Comparison of ENCODE assay signal across 8 cellular contexts in the genomic region with DNA sequence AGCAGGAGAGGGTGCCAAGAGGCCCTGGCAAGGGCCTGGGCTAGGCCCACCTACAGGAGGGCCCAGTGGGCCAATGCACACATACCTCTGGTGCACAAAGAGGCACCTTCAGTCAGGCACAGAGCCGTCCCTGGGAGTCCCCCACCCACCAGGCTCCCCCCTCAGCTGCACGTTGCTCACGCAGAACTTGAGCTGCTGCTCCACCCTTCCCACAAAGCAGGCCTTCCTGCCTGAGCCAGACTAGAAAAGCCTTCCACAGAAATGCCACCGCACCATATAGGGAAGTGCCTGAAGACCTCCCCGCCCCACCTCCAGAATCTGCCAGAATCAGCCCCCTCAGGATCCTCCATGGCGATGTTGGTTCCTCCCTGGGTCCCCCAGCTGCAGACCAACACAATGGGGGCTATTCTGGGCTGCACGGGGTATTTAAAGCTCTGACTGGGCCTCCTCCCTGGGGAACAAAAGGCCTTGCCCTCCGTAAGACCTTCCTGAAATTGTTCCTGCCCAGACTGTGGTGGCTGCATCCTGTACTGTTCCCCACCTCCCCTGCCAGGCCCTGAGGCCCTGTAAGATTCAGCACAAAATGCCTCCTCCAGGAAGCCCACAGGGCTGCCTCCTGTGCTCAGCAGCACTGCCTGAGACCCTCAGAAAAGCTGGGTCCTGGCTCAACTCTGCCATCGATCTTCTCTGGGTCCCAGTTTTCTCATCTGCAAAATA. TPM values are rescaled to one million over a fixed set of nuclear protein-coding genes. Genes with fewer than 3 reads are reported as not detected.
DNase-seq lines count a peak whose midpoint lies in the region; ATAC-seq, FAIRE-seq and TF ChIP-seq lines count a peak whose summit lies in the region.

No MANE protein-coding gene starts in this region.

- no peaks in the 10 kb centered on the region for H3K27me3 ChIP-seq in psoas muscle (ENCODE audit: insufficient read depth in 3 of 3, low read length in 2 of 3)
- H3K27me3 ChIP-seq in MG63, result no peaks in the 10 kb centered on the region

- H3K9me3 Mint-ChIP-seq in WTC11, result no peaks in the 10 kb centered on the region

- CTCF ChIA-PET in WTC11 (lab: Charles Lee), result interaction anchor here (0.8 to 1.5 kb wide), 6 partner anchors 24 to 54 kb away, joined by 3 to 8 read pairs (median 3); a partner anchor contains a TSS

- intact Hi-C loops in psoas muscle (cut with DNase I), result no loop called here

- H3K27ac Mint-ChIP-seq in WTC11, result peak overlapping the region; percentile 94

- H3K9me3 ChIP-seq in psoas muscle (no peaks in the 10 kb centered on the region), MG63 (no peaks in the 10 kb centered on the region)

- no peaks in the 10 kb centered on the region for H3K36me3 Mint-ChIP-seq in WTC11

- POLR2A ChIA-PET in WTC11 (lab: Charles Lee), result no interaction called here

- no peaks in the 10 kb centered on the region for H3K27me3 Mint-ChIP-seq in WTC11 (ENCODE audit: low read depth)

- WGBS in psoas muscle, 3 donors, result 13 to 25% (median 17%) methylated on average over 8 to 9 of the region's 9 CpGs

- peak overlapping the region; percentile 87 for H3K27ac ChIP-seq in psoas muscle

- peaks cover 56% of the 10 kb centered on the region for H3K4me1 Mint-ChIP-seq in WTC11

- H3K4me3 Mint-ChIP-seq in WTC11, result no peak overlapping the region

- H3K4me1 ChIP-seq in psoas muscle, result peaks cover 91% of the 10 kb centered on the region

- H3K4me3 ChIP-seq in fibroblast of mammary gland (ENCODE audit: control insufficient read depth, low read depth, low read length) (no peak overlapping the region), psoas muscle (no peak overlapping the region), MG63 (no peak overlapping the region)

- TF ChIP-seq CTCF in WTC11 (IDR thresholded peaks at IDR 0.05) (no peak), fibroblast of mammary gland (conservative IDR thresholded peaks at IDR 0.05; ENCODE audit: control insufficient read depth, insufficient read depth, low read depth, low read length) (no peak), psoas muscle (IDR thresholded peaks at IDR 0.05) (no peak)

- ATAC-seq in WTC11 (peak; percentile 50), psoas muscle (peak; percentile 13 to 49 (median 26)), HG02759 (IDR thresholded peaks at IDR 0.05; ENCODE audit: unreplicated experiment) (no peak)

- 0 out of 2 replicates have a peak, but pooled peaks have one; percentile 54 for TF ChIP-seq POLR2A in GM12891 (IDR thresholded peaks at IDR 0.05; ENCODE audit: low read depth, low read length)

- FAIRE-seq in GM12891 (lab: Jason Lieb, UNC), result peak; percentile 87

- no peaks in the 10 kb centered on the region for H3K36me3 ChIP-seq in psoas muscle (ENCODE audit: insufficient read depth in 1 of 2, low read depth in 1 of 2)
- H3K36me3 ChIP-seq in MG63, result peaks cover 63% of the 10 kb centered on the region

- peak; percentile 60 for DNase-seq in GM12891 (ENCODE audit: insufficient read length, low spot score)
- DNase-seq in WTC11 (ENCODE audit: low spot score), result peak; percentile 33
- peak; percentile 65 for DNase-seq in fibroblast of mammary gland (ENCODE audit: low read depth)
- DNase-seq in psoas muscle, result peak; percentile 63 to 75
- no peak for DNase-seq in MG63
- DNase-seq in globus pallidus (ENCODE audit: low spot score), result no peak
- DNase-seq in SHP77 (lab: John Stamatoyannopoulos, UW), result no peak

TF ChIP-seq in GM12891, 5 proteins besides CTCF, POLR2A, EP300 and RAD21:
- TF ChIP-seq SPI1 (IDR thresholded peaks at IDR 0.05; ENCODE audit: low read depth, low read length) (peak; percentile 66), PAX5 (IDR thresholded peaks at IDR 0.05; ENCODE audit: insufficient read depth, low read length, severe bottlenecking) (no peak)
TF ChIP-seq in GM12891: peak in this region for 1.

TF ChIP-seq in WTC11, 78 proteins besides CTCF, POLR2A, EP300 and RAD21:
- TF ChIP-seq, protein P1, sequence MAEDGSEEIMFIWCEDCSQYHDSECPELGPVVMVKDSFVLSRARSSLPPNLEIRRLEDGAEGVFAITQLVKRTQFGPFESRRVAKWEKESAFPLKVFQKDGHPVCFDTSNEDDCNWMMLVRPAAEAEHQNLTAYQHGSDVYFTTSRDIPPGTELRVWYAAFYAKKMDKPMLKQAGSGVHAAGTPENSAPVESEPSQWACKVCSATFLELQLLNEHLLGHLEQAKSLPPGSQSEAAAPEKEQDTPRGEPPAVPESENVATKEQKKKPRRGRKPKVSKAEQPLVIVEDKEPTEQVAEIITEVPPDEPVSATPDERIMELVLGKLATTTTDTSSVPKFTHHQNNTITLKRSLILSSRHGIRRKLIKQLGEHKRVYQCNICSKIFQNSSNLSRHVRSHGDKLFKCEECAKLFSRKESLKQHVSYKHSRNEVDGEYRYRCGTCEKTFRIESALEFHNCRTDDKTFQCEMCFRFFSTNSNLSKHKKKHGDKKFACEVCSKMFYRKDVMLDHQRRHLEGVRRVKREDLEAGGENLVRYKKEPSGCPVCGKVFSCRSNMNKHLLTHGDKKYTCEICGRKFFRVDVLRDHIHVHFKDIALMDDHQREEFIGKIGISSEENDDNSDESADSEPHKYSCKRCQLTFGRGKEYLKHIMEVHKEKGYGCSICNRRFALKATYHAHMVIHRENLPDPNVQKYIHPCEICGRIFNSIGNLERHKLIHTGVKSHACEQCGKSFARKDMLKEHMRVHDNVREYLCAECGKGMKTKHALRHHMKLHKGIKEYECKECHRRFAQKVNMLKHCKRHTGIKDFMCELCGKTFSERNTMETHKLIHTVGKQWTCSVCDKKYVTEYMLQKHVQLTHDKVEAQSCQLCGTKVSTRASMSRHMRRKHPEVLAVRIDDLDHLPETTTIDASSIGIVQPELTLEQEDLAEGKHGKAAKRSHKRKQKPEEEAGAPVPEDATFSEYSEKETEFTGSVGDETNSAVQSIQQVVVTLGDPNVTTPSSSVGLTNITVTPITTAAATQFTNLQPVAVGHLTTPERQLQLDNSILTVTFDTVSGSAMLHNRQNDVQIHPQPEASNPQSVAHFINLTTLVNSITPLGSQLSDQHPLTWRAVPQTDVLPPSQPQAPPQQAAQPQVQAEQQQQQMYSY (CRISPR knock-in tag; IDR thresholded peaks at IDR 0.05), result no peak
- 0 out of 2 replicates have a peak, but pooled peaks have one; percentile 46 for TF ChIP-seq GTF2I (CRISPR knock-in tag; conservative IDR thresholded peaks at IDR 0.05)
TF ChIP-seq in WTC11: peak in this region for 1.

RNA-seq across cellular contexts. Expression of a gene that starts 27.2 kb away (rescaled TPM):
- 5.2 TPM for polyA plus RNA-seq in GM12891 (2012; ENCODE audit: low read depth, missing spikeins)
- total RNA-seq in WTC11 (2021) (120 to 127 TPM (median 120 TPM) in 3 replicates), psoas muscle (100 to 1,000 TPM; 102 to 168 (median 135) TPM)
- 10 to 100 TPM; 24.5 to 74.8 (median 43.8) TPM for polyA plus RNA-seq in psoas muscle
- total RNA-seq in MG63 (2014; rRNA removed; shearing (Covaris generic); ENCODE audit: low replicate concordance), result 28.0 and 70.4 TPM in 2 replicates

Comparison
In these comparisons a context has a peak if more than half of its experiments do, and no peak if none do; other contexts are left out.
1. DNase-seq: peak in GM12891 (single experiment), WTC11 (single experiment), fibroblast of mammary gland (single experiment) and psoas muscle (2 of 2); none in MG63 (single experiment), globus pallidus (single experiment) and SHP77 (0 of 2).